In the genomic region with DNA sequence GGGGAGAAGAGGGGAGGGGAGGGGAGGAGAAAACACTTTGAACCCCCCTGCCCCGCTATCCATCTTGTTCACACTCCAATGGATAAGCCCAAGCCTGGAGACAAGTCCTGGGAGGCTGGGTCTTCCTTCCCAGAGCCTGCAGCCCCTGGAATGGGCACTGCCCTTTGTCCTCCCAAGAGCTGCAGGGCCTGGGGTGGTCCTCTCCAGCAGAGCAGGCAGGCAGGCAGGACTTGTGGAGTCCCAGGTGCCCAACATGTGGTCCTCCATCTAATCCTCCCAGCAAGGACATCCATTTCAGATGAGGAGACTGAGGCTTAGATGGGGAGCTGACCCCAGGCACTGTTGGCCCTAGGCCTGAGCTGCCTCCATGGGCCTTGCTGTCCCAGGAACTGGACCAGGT, we compare ENCODE assay signal across 19 cellular contexts. TPM values are rescaled to one million over a fixed set of nuclear protein-coding genes. Genes with fewer than 3 reads are reported as not detected.
"Had no signal": no experiment of that assay in that cellular context is flagged by ENCODE, and none has a peak within 500 bp of the region (broad histone marks: within the 10 kb centered on the region; RNA-seq: fewer than 3 reads in every experiment).

No MANE protein-coding gene starts in this region.

- H3K4me3 ChIP-seq: colonic mucosa, hepatocyte, lung, right atrium auricular region, sigmoid colon, skin epidermis, suprapubic skin, thyroid gland had no signal

- H2AFZ ChIP-seq: hepatocyte had no signal

- H3K4me1 ChIP-seq: foreskin keratinocyte, right atrium auricular region had no signal

- H3K27ac ChIP-seq: colonic mucosa, foreskin keratinocyte, hepatocyte, right atrium auricular region, skin epidermis, suprapubic skin, thyroid gland had no signal

- DNase-seq: colonic mucosa; effector CD4-positive, alpha-beta T cell; endodermal cell; erythroblast; foreskin keratinocyte; head of caudate nucleus; left colon; left ventricle myocardium superior; mesendoderm; naive B cell; sigmoid colon; stimulated activated naive CD4-positive, alpha-beta T cell treated with Interleukin-2 at 50 U/mL for 16 hours; thyroid gland had no signal

- H3K4me2 ChIP-seq: hepatocyte had no signal

- ATAC-seq: foreskin keratinocyte, left colon had no signal

- H3K27me3 ChIP-seq: colonic mucosa, foreskin keratinocyte, hepatocyte, right atrium auricular region, sigmoid colon, suprapubic skin, thyroid gland had no signal

- H3K36me3 ChIP-seq: colonic mucosa, right atrium auricular region, sigmoid colon, suprapubic skin, thyroid gland had no signal

- H3K9me3 ChIP-seq: colonic mucosa, right atrium auricular region, sigmoid colon, suprapubic skin, thyroid gland had no signal

RNA-seq across cellular contexts. Expression of gene MESP2, which starts 10.4 kb away (rescaled TPM):
- total RNA-seq: dermis microvascular lymphatic vessel endothelial cell, right atrium auricular region, sigmoid colon had no signal
- polyA plus RNA-seq: hepatocyte had no signal
